24 cellular contexts compared by ENCODE assay signal in genomic region chr1:166322470-166322869, GRCh38.
"Had no signal": no experiment of that assay in that cellular context is flagged by ENCODE, and none has a peak within 500 bp of the region (broad histone marks: within the 10 kb centered on the region; RNA-seq: fewer than 3 reads in every experiment).

No MANE protein-coding gene starts in this region.

- H3K36me3 ChIP-seq: adrenal gland had no signal

- H3K27ac ChIP-seq: adrenal gland, PC-9 had no signal

- H3K4me3 ChIP-seq: adrenal gland, PC-9 had no signal

- H3K4me1 Mint-ChIP-seq: activated naive CD8-positive, alpha-beta T cell treated with anti-CD3 and anti-CD28 coated beads, Interleukin-2, amount 10 ng/mL, durations not matched to agents 7 days and 5 days; T-helper 17 cell had no signal

- H3K9me3 ChIP-seq: adrenal gland had no signal

- H3K9me3 Mint-ChIP-seq: activated naive CD8-positive, alpha-beta T cell treated with anti-CD3 and anti-CD28 coated beads, Interleukin-2, amount 10 ng/mL, durations not matched to agents 7 days and 5 days had no signal

- H3K36me3 Mint-ChIP-seq: activated naive CD8-positive, alpha-beta T cell treated with anti-CD3 and anti-CD28 coated beads, Interleukin-2, amount 10 ng/mL, durations not matched to agents 7 days and 5 days had no signal

- DNase-seq: activated CD4-positive, alpha-beta T cell treated with anti-CD3 and anti-CD28 coated beads for 48 hours; activated CD4-positive, alpha-beta T cell treated with anti-CD3 and anti-CD28 coated beads, Interleukin-2, amount 50 U/mL, for 4 hours; activated CD4-positive, CD25-positive, alpha-beta regulatory T cell treated with anti-CD3 and anti-CD28 coated beads, Interleukin-2, amount 50 U/mL, for 72 hours; activated CD8-positive, alpha-beta memory T cell treated with anti-CD3 and anti-CD28 coated beads, Interleukin-2, amount 50 U/mL, for 48 hours; activated CD8-positive, alpha-beta T cell treated with anti-CD3 and anti-CD28 coated beads, Interleukin-2, amount 10 ng/mL, durations not matched to agents 7 days and 5 days; activated naive CD4-positive, alpha-beta T cell treated with anti-CD3 and anti-CD28 coated beads, Interleukin-2, amount 50 U/mL, for 16 hours; activated naive CD8-positive, alpha-beta T cell treated with anti-CD3 and anti-CD28 coated beads, Interleukin-2, amount 10 ng/mL, durations not matched to agents 7 days and 5 days; activated T-cell treated with anti-CD3 and anti-CD28 coated beads, Interleukin-2, amount 50 U/mL, for 1 hour; adrenal gland; anterior cingulate cortex; cerebellar nuclear complex; dermis blood vessel endothelial cell; MV-4-11; NCI-H1092 treated with DMSO at 0.1 percent for 48 hours; NCI-H1417 treated with DMSO at 0.1 percent for 48 hours; NCI-H2029; NCI-H345; NCI-H510A; NCI-H526 treated with DMSO at 0.1 percent for 48 hours; PC-9; SIG-M5; T-helper 17 cell; T-helper 9 cell had no signal

- H3K27me3 ChIP-seq: adrenal gland had no signal

- H3K27ac Mint-ChIP-seq: activated CD8-positive, alpha-beta T cell treated with anti-CD3 and anti-CD28 coated beads, Interleukin-2, amount 10 ng/mL, durations not matched to agents 7 days and 5 days; activated naive CD8-positive, alpha-beta T cell treated with anti-CD3 and anti-CD28 coated beads, Interleukin-2, amount 10 ng/mL, durations not matched to agents 7 days and 5 days; T-helper 17 cell; WTC11 had no signal

- H3K4me1 ChIP-seq: adrenal gland had no signal

- H3K4me3 Mint-ChIP-seq: activated CD8-positive, alpha-beta T cell treated with anti-CD3 and anti-CD28 coated beads, Interleukin-2, amount 10 ng/mL, durations not matched to agents 7 days and 5 days; activated naive CD8-positive, alpha-beta T cell treated with anti-CD3 and anti-CD28 coated beads, Interleukin-2, amount 10 ng/mL, durations not matched to agents 7 days and 5 days; T-helper 17 cell; WTC11 had no signal

- ATAC-seq: activated CD8-positive, alpha-beta T cell treated with anti-CD3 and anti-CD28 coated beads, Interleukin-2, amount 10 ng/mL, durations not matched to agents 7 days and 5 days; T-helper 17 cell; WTC11 had no signal
